Comparison of ENCODE assay signal across 8 cellular contexts in the genomic region with DNA sequence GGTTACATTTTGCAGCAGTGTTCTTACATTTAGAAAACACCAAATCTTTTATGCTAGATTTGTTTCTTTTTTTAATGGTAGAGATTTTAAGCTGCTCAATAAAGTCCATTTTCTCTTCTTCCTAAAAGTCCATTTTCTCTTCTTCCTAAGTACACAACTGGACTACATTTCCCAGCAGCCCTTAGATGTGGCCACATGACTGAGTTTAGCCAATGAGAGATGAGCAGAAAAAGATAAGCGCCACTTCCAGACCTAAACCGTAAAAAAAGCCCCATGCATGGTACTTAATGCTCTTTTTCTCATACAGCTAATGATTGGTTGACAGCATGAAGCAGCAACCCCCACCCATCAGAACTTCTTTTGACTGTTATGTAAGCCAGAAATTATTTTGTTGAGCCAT.
A peak's percentile ranks its signal among the peaks of the same experiment; 100 is the strongest.
DNase-seq lines count a peak whose midpoint lies in the region; ATAC-seq, FAIRE-seq and TF ChIP-seq lines count a peak whose summit lies in the region.

No MANE protein-coding gene starts in this region.

- ATAC-seq in HG03064 (IDR thresholded peaks at IDR 0.05; ENCODE audit: low read depth, unreplicated experiment) (peak; percentile 69), left ventricle myocardium superior (no peak)

- H3K14ac ChIP-seq in mesenchymal stem cell (ENCODE audit: low read length in 2 of 2): no peak overlapping the region

- DNase-seq in GM19239 (ENCODE audit: insufficient read length, low spot score) (peak; percentile 8), RWPE1 (ENCODE audit: low spot score) (peak; percentile 53), mesenchymal stem cell (peak; percentile 73), NCI-H2107 (lab: John Stamatoyannopoulos, UW) (no peak), left ventricle myocardium inferior (no peak), NCI-H1048 (lab: John Stamatoyannopoulos, UW) (no peak), left ventricle myocardium superior (no peak)

- intact Hi-C loops in left ventricle myocardium inferior (cut with micrococcal nuclease) (no loop called here), left ventricle myocardium superior (cut with micrococcal nuclease) (no loop called here)

- POLR2A ChIA-PET in RWPE1 (lab: Yijun Ruan, JAX; ENCODE audit: low non-redundant PET): no interaction called here

- H3K4me2 ChIP-seq in mesenchymal stem cell (ENCODE audit: low read length, poor library complexity, severe bottlenecking): no peak overlapping the region

- no peak for FAIRE-seq in GM19239 (lab: Jason Lieb, UNC)

- no peak overlapping the region for H2BK120ac ChIP-seq in mesenchymal stem cell (ENCODE audit: low read depth, low read length)

- H2BK12ac ChIP-seq in mesenchymal stem cell (ENCODE audit: low read length in 2 of 2): no peak overlapping the region

- H4K8ac ChIP-seq in mesenchymal stem cell (ENCODE audit: low read length): no peak overlapping the region

- H3K4me3 ChIP-seq in mesenchymal stem cell (ENCODE audit: insufficient read depth in 1 of 2, low read depth in 1 of 2, low read length in 2 of 2): no peak overlapping the region
- no peak overlapping the region for H3K4me3 ChIP-seq in left ventricle myocardium inferior

- no peak overlapping the region for H3K27ac ChIP-seq in RWPE1
- no peak overlapping the region for H3K27ac ChIP-seq in mesenchymal stem cell (ENCODE audit: low read length, poor library complexity, severe bottlenecking)
- H3K27ac ChIP-seq in left ventricle myocardium inferior (replicated peaks): no peak overlapping the region

- no peak overlapping the region for H3K18ac ChIP-seq in mesenchymal stem cell (ENCODE audit: low read depth in 1 of 2, low read length in 2 of 2)

- H3K9ac ChIP-seq in mesenchymal stem cell (ENCODE audit: low read length): no peak overlapping the region

- H4K91ac ChIP-seq in mesenchymal stem cell (ENCODE audit: low read length): no peak overlapping the region

- H2AK5ac ChIP-seq in mesenchymal stem cell (ENCODE audit: low read length, severe bottlenecking): no peak overlapping the region

- H2BK15ac ChIP-seq in mesenchymal stem cell (ENCODE audit: low read depth, poor library complexity, severe bottlenecking): no peak overlapping the region

- H2AFZ ChIP-seq in mesenchymal stem cell (ENCODE audit: low read depth, low read length): no peak overlapping the region

- H3K23ac ChIP-seq in mesenchymal stem cell (ENCODE audit: low read length in 2 of 2): no peak overlapping the region

- H3K27me3 ChIP-seq in mesenchymal stem cell (ENCODE audit: control insufficient read depth in 1 of 2, insufficient read depth in 1 of 2, low read length in 2 of 2) (no peaks in the 10 kb centered on the region), left ventricle myocardium inferior (ENCODE audit: low read depth) (peaks cover 4% of the 10 kb centered on the region)

- CTCF ChIA-PET in RWPE1 (lab: Yijun Ruan, JAX): no interaction called here

- no peak overlapping the region for H2BK5ac ChIP-seq in mesenchymal stem cell (ENCODE audit: low read depth, low read length, poor library complexity, severe bottlenecking)

- no peak overlapping the region for H3K4ac ChIP-seq in mesenchymal stem cell (ENCODE audit: low read depth in 1 of 2, low read length in 2 of 2)

- no peaks in the 10 kb centered on the region for H3K79me1 ChIP-seq in mesenchymal stem cell (replicated peaks; ENCODE audit: low read length, poor library complexity, severe bottlenecking)

- H3K4me1 ChIP-seq in mesenchymal stem cell (ENCODE audit: control insufficient read depth, insufficient read depth, low read depth, low read length) (no peaks in the 10 kb centered on the region), left ventricle myocardium inferior (no peaks in the 10 kb centered on the region)

- peaks cover 3% of the 10 kb centered on the region for H3K9me3 ChIP-seq in mesenchymal stem cell (ENCODE audit: control insufficient read depth, low read length)
- H3K9me3 ChIP-seq in left ventricle myocardium inferior (replicated peaks): peaks cover 11% of the 10 kb centered on the region

- TF ChIP-seq CTCF in RWPE1 (conservative IDR thresholded peaks at IDR 0.05; ENCODE audit: low read depth): no peak
- TF ChIP-seq CTCF in left ventricle myocardium inferior (IDR thresholded peaks at IDR 0.05; ENCODE audit: borderline replicate concordance): no peak

- WGBS in mesenchymal stem cell: 29% methylated on average over 2 of the region's 2 CpGs

- no peaks in the 10 kb centered on the region for H3K36me3 ChIP-seq in mesenchymal stem cell (ENCODE audit: control insufficient read depth in 1 of 2, insufficient read depth in 2 of 2, low read depth in 1 of 2, low read length in 2 of 2)
- no peaks in the 10 kb centered on the region for H3K36me3 ChIP-seq in left ventricle myocardium inferior

Comparison
In these comparisons a context has a peak if more than half of its experiments do, and no peak if none do; other contexts are left out.
1. DNase-seq: peak in GM19239 (single experiment), RWPE1 (single experiment) and mesenchymal stem cell (single experiment); none in NCI-H2107 (single experiment), left ventricle myocardium inferior (single experiment), NCI-H1048 (single experiment) and left ventricle myocardium superior (single experiment).